Comparison of ENCODE assay signal across 1 cellular context in the genomic region with DNA sequence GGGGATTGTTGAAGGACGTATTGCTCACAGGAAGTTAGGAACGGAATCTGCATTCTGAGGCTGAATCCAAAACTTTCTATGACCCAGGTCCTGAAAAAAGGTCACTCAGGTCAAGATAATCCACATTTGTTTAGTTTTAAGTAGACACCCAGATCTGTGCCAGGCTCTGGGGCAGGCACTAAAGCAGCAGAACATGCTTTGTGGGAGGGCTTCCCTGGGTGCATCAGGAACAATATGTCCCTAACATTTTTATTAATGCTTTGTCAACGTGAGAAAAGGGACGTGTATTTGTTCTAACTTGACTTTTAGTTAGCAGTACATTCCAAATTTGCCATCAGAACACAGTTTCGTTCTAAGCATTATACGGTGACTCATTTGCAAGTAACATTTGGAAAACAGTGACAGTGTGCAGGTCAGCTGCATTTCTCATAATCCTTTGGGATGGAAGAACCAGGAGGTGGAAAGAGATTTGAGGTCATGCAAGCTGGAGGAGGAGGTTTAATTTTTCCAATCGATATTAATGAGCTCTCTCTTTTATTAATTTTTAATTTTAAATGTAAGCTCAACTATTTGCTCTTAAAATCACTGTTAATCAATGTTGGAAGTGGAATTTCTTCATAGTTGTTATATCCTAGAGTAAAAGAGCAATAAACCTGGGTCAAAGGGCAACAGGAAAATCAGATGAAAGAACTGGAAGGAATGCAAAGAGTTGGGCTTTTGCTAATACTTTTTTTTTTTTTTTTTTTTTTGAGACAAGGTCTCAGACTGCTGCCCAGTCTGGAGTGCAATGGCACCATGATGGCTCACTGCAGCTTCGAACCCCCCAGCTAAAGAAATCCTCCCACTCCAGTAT.
TF ChIP-seq lines count a peak whose summit lies in the region.

No MANE protein-coding gene starts in this region.

TF ChIP-seq in A549, 52 proteins besides CTCF, POLR2A, EP300 and RAD21:
- TF ChIP-seq, protein P1, sequence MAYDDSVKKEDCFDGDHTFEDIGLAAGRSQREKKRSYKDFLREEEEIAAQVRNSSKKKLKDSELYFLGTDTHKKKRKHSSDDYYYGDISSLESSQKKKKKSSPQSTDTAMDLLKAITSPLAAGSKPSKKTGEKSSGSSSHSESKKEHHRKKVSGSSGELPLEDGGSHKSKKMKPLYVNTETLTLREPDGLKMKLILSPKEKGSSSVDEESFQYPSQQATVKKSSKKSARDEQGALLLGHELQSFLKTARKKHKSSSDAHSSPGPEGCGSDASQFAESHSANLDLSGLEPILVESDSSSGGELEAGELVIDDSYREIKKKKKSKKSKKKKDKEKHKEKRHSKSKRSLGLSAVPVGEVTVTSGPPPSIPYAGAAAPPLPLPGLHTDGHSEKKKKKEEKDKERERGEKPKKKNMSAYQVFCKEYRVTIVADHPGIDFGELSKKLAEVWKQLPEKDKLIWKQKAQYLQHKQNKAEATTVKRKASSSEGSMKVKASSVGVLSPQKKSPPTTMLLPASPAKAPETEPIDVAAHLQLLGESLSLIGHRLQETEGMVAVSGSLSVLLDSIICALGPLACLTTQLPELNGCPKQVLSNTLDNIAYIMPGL (CRISPR knock-in tag; IDR thresholded peaks at IDR 0.05; ENCODE audit: borderline replicate concordance), result no peak
- TF ChIP-seq PHF8 (IDR thresholded peaks at IDR 0.05; ENCODE audit: borderline replicate concordance, low read depth), result no peak
- TF ChIP-seq, protein P2, sequence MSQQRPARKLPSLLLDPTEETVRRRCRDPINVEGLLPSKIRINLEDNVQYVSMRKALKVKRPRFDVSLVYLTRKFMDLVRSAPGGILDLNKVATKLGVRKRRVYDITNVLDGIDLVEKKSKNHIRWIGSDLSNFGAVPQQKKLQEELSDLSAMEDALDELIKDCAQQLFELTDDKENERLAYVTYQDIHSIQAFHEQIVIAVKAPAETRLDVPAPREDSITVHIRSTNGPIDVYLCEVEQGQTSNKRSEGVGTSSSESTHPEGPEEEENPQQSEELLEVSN (IDR thresholded peaks at IDR 0.05; ENCODE audit: borderline replicate concordance, low read depth), result no peak
- TF ChIP-seq ZSCAN20 (CRISPR knock-in tag; IDR thresholded peaks at IDR 0.05), result no peak
- TF ChIP-seq HOXA7 (CRISPR knock-in tag; IDR thresholded peaks at IDR 0.05), result no peak
- TF ChIP-seq FOSB (CRISPR knock-in tag; IDR thresholded peaks at IDR 0.05), result no peak
- TF ChIP-seq HOXB13 (CRISPR knock-in tag; IDR thresholded peaks at IDR 0.05; ENCODE audit: low read depth), result no peak
- no peak for TF ChIP-seq CHD2 (IDR thresholded peaks at IDR 0.05; ENCODE audit: low read length, partially characterized antibody)
- TF ChIP-seq BHLHE40 (IDR thresholded peaks at IDR 0.05; ENCODE audit: low read depth, low read length), result no peak
- no peak for TF ChIP-seq JUNB (IDR thresholded peaks at IDR 0.05)
- no peak for TF ChIP-seq RARB (CRISPR knock-in tag; IDR thresholded peaks at IDR 0.05)
- TF ChIP-seq RFX5 (IDR thresholded peaks at IDR 0.05), result no peak
